Comparison of ENCODE assay signal across 1 cellular context in genomic region chr22:25567305-25567704, GRCh38.
TF ChIP-seq lines count a peak whose summit lies in the region.

No MANE protein-coding gene starts in this region.

TF ChIP-seq in HepG2, 621 proteins besides CTCF, POLR2A, EP300 and RAD21 (continued from another document):
- TF ChIP-seq ZBED4 (CRISPR knock-in tag; IDR thresholded peaks at IDR 0.05; ENCODE audit: borderline replicate concordance): no peak
- no peak for TF ChIP-seq FOXA1 (IDR thresholded peaks at IDR 0.05)
- peak; percentile 44; the same call in 1 of the 2 replicates for TF ChIP-seq FOXA1 (CRISPR knock-in tag; IDR thresholded peaks at IDR 0.05)
TF ChIP-seq in HepG2: peak in this region for 3.
